In the genomic region with DNA sequence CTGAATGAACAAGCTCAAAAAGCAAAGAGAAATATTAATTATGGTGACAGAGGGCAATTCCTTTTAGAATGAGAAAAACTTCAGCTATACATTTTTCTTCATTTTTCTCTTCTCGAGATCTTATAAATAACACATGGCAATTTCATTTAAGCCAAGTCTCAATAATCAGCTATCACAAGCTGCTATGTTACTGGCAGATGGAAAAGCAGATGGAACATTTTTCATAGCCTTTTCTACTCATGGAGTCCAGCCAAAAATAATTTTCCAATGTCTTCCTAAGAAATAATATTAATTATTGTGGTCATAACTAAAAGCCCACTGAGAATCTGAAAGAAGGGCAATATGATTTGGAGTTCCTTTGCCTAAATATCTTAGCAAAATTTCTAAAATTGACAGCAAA, we compare ENCODE assay signal across 16 cellular contexts.
"Had no signal": no experiment of that assay in that cellular context is flagged by ENCODE, and none has a peak within 500 bp of the region (broad histone marks: within the 10 kb centered on the region; RNA-seq: fewer than 3 reads in every experiment).

No MANE protein-coding gene starts in this region.

- H3K4me1 Mint-ChIP-seq: naive B cell; nephron; stimulated activated effector memory CD8-positive, alpha-beta T cell treated with anti-CD3 and anti-CD28 coated beads, Interleukin-12 subunit alpha, Interleukin-12 subunit beta, amount 100 ng/mL, for 72 hours had no signal

- H3K27ac Mint-ChIP-seq: dendritic cell treated with granulocyte-macrophage colony-stimulating factor and Interleukin-4, amounts not matched to agents 40 ng/mL and 50 ng/mL, for 4 days; nephron; stimulated activated effector memory CD8-positive, alpha-beta T cell treated with anti-CD3 and anti-CD28 coated beads, Interleukin-12 subunit alpha, Interleukin-12 subunit beta, amount 100 ng/mL, for 72 hours had no signal

- H3K27me3 Mint-ChIP-seq: dendritic cell treated with granulocyte-macrophage colony-stimulating factor and Interleukin-4, amounts not matched to agents 40 ng/mL and 50 ng/mL, for 4 days; naive B cell had no signal

- H3K4me3 Mint-ChIP-seq: dendritic cell treated with granulocyte-macrophage colony-stimulating factor and Interleukin-4, amounts not matched to agents 40 ng/mL and 50 ng/mL, for 4 days; naive B cell; nephron; stimulated activated effector memory CD8-positive, alpha-beta T cell treated with anti-CD3 and anti-CD28 coated beads, Interleukin-12 subunit alpha, Interleukin-12 subunit beta, amount 100 ng/mL, for 72 hours had no signal

- H3K9me3 Mint-ChIP-seq: dendritic cell treated with granulocyte-macrophage colony-stimulating factor and Interleukin-4, amounts not matched to agents 40 ng/mL and 50 ng/mL, for 4 days; nephron; stimulated activated effector memory CD8-positive, alpha-beta T cell treated with anti-CD3 and anti-CD28 coated beads, Interleukin-12 subunit alpha, Interleukin-12 subunit beta, amount 100 ng/mL, for 72 hours had no signal

- DNase-seq: foreskin keratinocyte; head of caudate nucleus; kidney glomerular epithelial cell; mesendoderm; naive B cell; occipital lobe; psoas muscle; retina; right lobe of liver; stimulated activated CD4-positive, alpha-beta T cell treated with anti-CD3 and anti-CD28 coated beads, Interleukin-4, amount 100 ng/mL, for 1 hour; stimulated activated CD8-positive, alpha-beta memory T cell treated with anti-CD3 and anti-CD28 coated beads, Interleukin-4, amount 100 ng/mL, for 48 hours; stimulated activated naive CD8-positive, alpha-beta T cell treated with anti-CD3 and anti-CD28 coated beads, Interleukin-15, Interleukin-2, amounts not matched to agents 100 U/mL and 50 U/mL, for 24 hours; upper lobe of right lung had no signal
